ENCODE assay signal across 21 cellular contexts in the genomic region with DNA sequence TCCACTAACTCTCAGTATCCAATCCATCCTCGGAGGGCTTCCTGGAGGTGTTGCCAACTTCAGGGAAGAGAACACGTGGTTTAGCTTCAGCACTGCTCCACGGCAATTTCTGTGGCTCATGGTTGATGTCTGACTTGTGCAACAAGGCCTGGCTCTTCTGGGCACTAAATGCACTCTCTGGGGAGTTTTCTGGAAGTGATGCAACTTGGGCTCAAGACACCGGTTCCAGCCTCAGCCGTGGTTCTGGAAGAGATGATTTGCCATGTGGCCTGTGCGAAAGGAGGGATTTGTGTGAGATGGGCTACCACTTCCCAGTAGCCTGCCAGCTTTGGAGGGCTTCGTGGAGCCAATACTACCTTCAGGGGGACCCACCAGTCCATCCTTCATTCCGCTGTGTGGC.
DNase-seq lines count a peak whose midpoint lies in the region; TF ChIP-seq lines count a peak whose summit lies in the region.
"Had no signal": no experiment of that assay in that cellular context is flagged by ENCODE, and none has a peak within 500 bp of the region (broad histone marks: within the 10 kb centered on the region; RNA-seq: fewer than 3 reads in every experiment).

No MANE protein-coding gene starts in this region.

- peak; percentile 11 to 40 for DNase-seq in breast epithelium (ENCODE audit: low spot score in 2 of 2)
- DNase-seq in MCF 10A (ENCODE audit: unreplicated experiment) = no peak
- DNase-seq in amniotic epithelial cell (ENCODE audit: low read depth) = peak; percentile 26
- DNase-seq in fibroblast of villous mesenchyme (ENCODE audit: low read depth) = peak; percentile 20
- peak; percentile 2 for DNase-seq in stromal cell of bone marrow (ENCODE audit: low read depth)
- no peak for DNase-seq in NCI-H526 treated with DMSO at 0.1 percent for 48 hours (lab: John Stamatoyannopoulos, UW)
- DNase-seq in hepatocyte (ENCODE audit: low spot score) = no peak
- DNase-seq in NCI-H524 (lab: John Stamatoyannopoulos, UW) = no peak
- DNase-seq: activated B cell treated with CpG ODN at 0.5 μM for 24 hours; activated gamma-delta T cell treated with Interleukin-2 at 50 U/mL for 16 hours; DMS153; HCEC 1CT; hypothalamus; NCI-H1092 treated with DMSO at 0.1 percent for 48 hours; NCI-H2029 treated with DMSO at 0.1 percent for 48 hours; NCI-H2227 treated with DMSO at 0.1 percent for 48 hours; NCI-H82; stimulated activated CD8-positive, alpha-beta memory T cell treated with anti-CD3 and anti-CD28 coated beads, Interleukin-4, amount 100 ng/mL, for 48 hours had no signal

- no peak overlapping the region for H3K27ac Mint-ChIP-seq in MCF 10A (ENCODE audit: low read depth, unreplicated experiment)
- H3K27ac Mint-ChIP-seq: activated B cell treated with CpG ODN at 0.5 μM for 24 hours; dendritic cell treated with granulocyte-macrophage colony-stimulating factor and Interleukin-4, amounts not matched to agents 40 ng/mL and 50 ng/mL, for 4 days; nephron had no signal

- H3K9me3 ChIP-seq in breast epithelium = no peaks in the 10 kb centered on the region
- H3K9me3 ChIP-seq in hepatocyte (ENCODE audit: low read depth) = no peaks in the 10 kb centered on the region

- H3K36me3 ChIP-seq in breast epithelium (no peaks in the 10 kb centered on the region), hepatocyte (replicated peaks; ENCODE audit: insufficient read depth, low read depth) (no peaks in the 10 kb centered on the region)

- no peak overlapping the region for H3K4me2 ChIP-seq in hepatocyte

- H3K9me2 ChIP-seq in hepatocyte (replicated peaks; ENCODE audit: insufficient read depth) = no peaks in the 10 kb centered on the region

- H4K20me1 ChIP-seq in hepatocyte (ENCODE audit: insufficient read depth, poor library complexity, severe bottlenecking) = no peaks in the 10 kb centered on the region

- CTCF ChIA-PET in MCF 10A (lab: Yijun Ruan, JAX) = no interaction called here

- no TSS peak for BruUV-seq in MCF 10A (replicated peaks; lab: Mats Ljungman, UMichigan)

- intact Hi-C loops in breast epithelium (cut with DNase I; ENCODE audit: low total_unique reads) (no loop called here), MCF 10A (cut with micrococcal nuclease) (no loop called here)

- H3K27ac ChIP-seq in breast epithelium (no peak overlapping the region), hepatocyte (no peak overlapping the region)
- H3K27ac ChIP-seq: parathyroid adenoma had no signal

- POLR2A ChIA-PET in MCF 10A (lab: Yijun Ruan, JAX) = no interaction called here

- no peak overlapping the region for H3K4me3 ChIP-seq in breast epithelium
- no peak overlapping the region for H3K4me3 ChIP-seq in fibroblast of villous mesenchyme (ENCODE audit: low read depth, low read length)
- no peak overlapping the region for H3K4me3 ChIP-seq in hepatocyte

- no peaks in the 10 kb centered on the region for H3K36me3 Mint-ChIP-seq in MCF 10A (ENCODE audit: insufficient read depth, unreplicated experiment)

- H3K79me2 ChIP-seq in hepatocyte = no peaks in the 10 kb centered on the region
- H3K79me2 ChIP-seq: parathyroid adenoma had no signal

- no peaks in the 10 kb centered on the region for H3K4me1 ChIP-seq in breast epithelium
- no peaks in the 10 kb centered on the region for H3K4me1 ChIP-seq in hepatocyte (ENCODE audit: insufficient read depth)
- H3K4me1 ChIP-seq: parathyroid adenoma had no signal

- H3K9me3 Mint-ChIP-seq in MCF 10A (ENCODE audit: unreplicated experiment) = peaks cover 22% of the 10 kb centered on the region

- no peak overlapping the region for H2AFZ ChIP-seq in hepatocyte
- H2AFZ ChIP-seq: parathyroid adenoma had no signal

- peaks cover 9% of the 10 kb centered on the region for H3K4me1 Mint-ChIP-seq in MCF 10A (ENCODE audit: insufficient read depth, unreplicated experiment)
- H3K4me1 Mint-ChIP-seq: activated B cell treated with CpG ODN at 0.5 μM for 24 hours had no signal

- no peak overlapping the region for H3K4me3 Mint-ChIP-seq in MCF 10A (ENCODE audit: unreplicated experiment)
- H3K4me3 Mint-ChIP-seq: activated B cell treated with CpG ODN at 0.5 μM for 24 hours; dendritic cell treated with granulocyte-macrophage colony-stimulating factor and Interleukin-4, amounts not matched to agents 40 ng/mL and 50 ng/mL, for 4 days; nephron had no signal

- 87% methylated on average over 8 of the region's 8 CpGs for WGBS in hepatocyte (ENCODE audit: low lambda C conversion rate, missing lambda C conversion rate)

- TF ChIP-seq POLR2A in breast epithelium (IDR thresholded peaks at IDR 0.05) = no peak

- H3K27me3 Mint-ChIP-seq in MCF 10A (ENCODE audit: insufficient read depth, unreplicated experiment) = no peaks in the 10 kb centered on the region
- H3K27me3 Mint-ChIP-seq: dendritic cell treated with granulocyte-macrophage colony-stimulating factor and Interleukin-4, amounts not matched to agents 40 ng/mL and 50 ng/mL, for 4 days had no signal

- TF ChIP-seq CTCF in breast epithelium (IDR thresholded peaks at IDR 0.05) = no peak
- no peak for TF ChIP-seq CTCF in MCF 10A (IDR thresholded peaks at IDR 0.05; ENCODE audit: unreplicated experiment)
- TF ChIP-seq CTCF in fibroblast of villous mesenchyme (IDR thresholded peaks at IDR 0.05; ENCODE audit: insufficient read depth, low read depth, low read length) = no peak
- no peak for TF ChIP-seq CTCF in hepatocyte (IDR thresholded peaks at IDR 0.05; ENCODE audit: poor library complexity)

- H3K27me3 ChIP-seq in breast epithelium (no peaks in the 10 kb centered on the region), hepatocyte (no peaks in the 10 kb centered on the region)

Comparison
In these comparisons a context has a peak if more than half of its experiments do, and no peak if none do; other contexts are left out.
1. DNase-seq: peak in breast epithelium (2 of 2), amniotic epithelial cell (single experiment), fibroblast of villous mesenchyme (single experiment) and stromal cell of bone marrow (single experiment); none in MCF 10A (single experiment), NCI-H526 treated with DMSO at 0.1 percent for 48 hours (single experiment), hepatocyte (single experiment) and NCI-H524 (0 of 2).